ENCODE assay signal across 8 cellular contexts in the genomic region with DNA sequence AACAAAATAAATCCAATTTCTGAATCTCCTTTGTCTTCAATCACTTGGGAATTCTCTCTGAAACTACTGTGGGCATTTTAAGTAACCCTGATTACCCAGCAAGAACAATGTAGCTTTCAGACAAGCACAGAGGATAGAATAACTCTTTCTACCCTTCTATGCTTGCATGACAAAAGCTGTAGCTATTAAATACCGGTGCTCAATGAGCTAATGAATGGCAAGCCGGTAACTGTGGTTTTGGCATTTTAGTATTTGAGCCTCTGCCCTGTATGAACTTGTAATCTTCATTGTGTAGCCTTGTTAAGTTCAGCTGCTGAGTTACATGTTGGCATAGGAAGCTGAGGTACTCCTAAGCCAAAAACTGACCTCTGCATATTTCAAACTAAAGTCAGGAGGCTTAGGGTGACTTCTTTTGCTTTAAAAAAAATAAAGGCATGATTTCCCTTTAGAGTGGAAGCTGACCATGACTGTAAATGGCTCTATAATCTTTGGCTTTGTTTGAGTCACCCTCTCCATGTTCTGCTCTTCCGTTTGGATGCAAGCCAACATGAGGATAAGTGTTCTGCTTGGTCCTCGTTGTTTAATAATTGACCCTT.
A peak's percentile ranks its signal among the peaks of the same experiment; 100 is the strongest.
DNase-seq lines count a peak whose midpoint lies in the region; ATAC-seq, FAIRE-seq and TF ChIP-seq lines count a peak whose summit lies in the region.

No MANE protein-coding gene starts in this region.

- intact Hi-C loops in pancreas (cut with DNase I) (no loop called here), head of caudate nucleus (cut with DNase I) (no loop called here), posterior cingulate gyrus (cut with DNase I) (loop anchor here (2.0 kb wide), 1 partner anchor 48 kb away; no protein-coding TSS in a partner anchor)

- POLR2A ChIA-PET in H1 (lab: Charles Lee; ENCODE audit: partially characterized antibody) = interaction anchor here (0.8 to 1.0 kb wide), 2 partner anchors 10 to 22 kb away, joined by 3 read pairs; no protein-coding TSS in a partner anchor

- no peak overlapping the region for H3K9ac ChIP-seq in H1 (replicated peaks in 1 of 4; ENCODE audit: extremely low read depth in 1 of 4, low read depth in 3 of 4, low read length in 3 of 4)

- no peak overlapping the region for H3K4me3 ChIP-seq in H1 (ENCODE audit: extremely low read depth in 1 of 4, insufficient read depth in 2 of 4, low read depth in 3 of 4, low read length in 4 of 4)
- no peak overlapping the region for H3K4me3 ChIP-seq in pancreas

- H3K23ac ChIP-seq in H1 (ENCODE audit: insufficient read length) = no peak overlapping the region

- H2BK20ac ChIP-seq in H1 (ENCODE audit: low read length) = 0 out of 2 replicates have a peak overlapping the region, but pooled peaks have one; percentile 0

- H2BK120ac ChIP-seq in H1 (replicated peaks; ENCODE audit: low read depth, low read length) = no peak overlapping the region

- H3K23me2 ChIP-seq in H1 (ENCODE audit: low read depth, low read length) = no peaks in the 10 kb centered on the region; the same call in 1 of the 2 replicates

- H3K18ac ChIP-seq in H1 (ENCODE audit: extremely low read depth, low read length) = no peak overlapping the region

- 63% methylated on average over 4 of the region's 4 CpGs; no CpG with 5 or more reads in 1 of the 2 experiments for WGBS in H1 (ENCODE audit: extremely low coverage in 1 of 2, insufficient coverage in 1 of 2, insufficient read length in 1 of 2, insufficient replicate concordance in 2 of 2, low coverage in 1 of 2, low lambda C conversion rate in 2 of 2, missing lambda C conversion rate in 1 of 2), 2 experiments
- WGBS in pancreas, 2 donors = 8 to 9% methylated on average over 4 of the region's 4 CpGs

- no peak for TF ChIP-seq POLR2A in H1 (IDR thresholded peaks at IDR 0.05; ENCODE audit: control extremely low read depth in 1 of 2, low read depth in 2 of 2, low read length in 2 of 2)

- H3K27me3 ChIP-seq in H1 (replicated peaks in 1 of 4; ENCODE audit: control insufficient read depth in 3 of 4, extremely low read depth in 1 of 4, insufficient read depth in 3 of 4, low read length in 3 of 4) (no peaks in the 10 kb centered on the region), pancreas (no peaks in the 10 kb centered on the region)

- no peak overlapping the region for H2BK12ac ChIP-seq in H1 (ENCODE audit: low read depth, low read length)

- peak; percentile 89 for DNase-seq in EH (ENCODE audit: low read depth)
- DNase-seq in NCI-H69 (lab: John Stamatoyannopoulos, UW) = peak; percentile 79
- DNase-seq in H1 (ENCODE audit: low read depth in 1 of 2, low spot score in 2 of 2) = no peak
- DNase-seq in pancreas = peak in 2 of 6 donors; percentile 58 to 64
- DNase-seq in head of caudate nucleus = no peak
- DNase-seq in NCI-H526 treated with DMSO at 0.1 percent for 48 hours (lab: John Stamatoyannopoulos, UW) = no peak
- DNase-seq in cerebellum (ENCODE audit: low spot score) = no peak
- DNase-seq in posterior cingulate gyrus = no peak

- H3K56ac ChIP-seq in H1 (replicated peaks; ENCODE audit: insufficient read length, low read depth, low read length) = no peak overlapping the region

- TF ChIP-seq CTCF in H1 (IDR thresholded peaks at IDR 0.05; ENCODE audit: control extremely low read depth in 1 of 3, insufficient read depth in 1 of 3, low read depth in 1 of 3, low read length in 3 of 3) (no peak), pancreas (IDR thresholded peaks at IDR 0.05) (no peak)

- no peak overlapping the region for H2AFZ ChIP-seq in H1 (ENCODE audit: low read length)

- no peaks in the 10 kb centered on the region for H4K20me1 ChIP-seq in H1 (replicated peaks in 1 of 2; ENCODE audit: control insufficient read depth in 1 of 2, insufficient read depth in 2 of 2, low read length in 2 of 2)

- CTCF ChIA-PET in H1 (lab: Charles Lee; ENCODE audit: partially characterized antibody) = interaction anchor here (0.7 to 1.5 kb wide), 4 partner anchors 9 to 49 kb away, joined by 3 to 5 read pairs (median 4); no protein-coding TSS in a partner anchor

- ATAC-seq in pancreas = peak in 3 of 4 donors; percentile 2 to 55 (median 4)

- no peak for TF ChIP-seq EP300 in H1 (IDR thresholded peaks at IDR 0.05; ENCODE audit: borderline replicate concordance in 1 of 2, low read depth in 2 of 2, low read length in 2 of 2)

- FAIRE-seq in H1 (lab: Jason Lieb, UNC) (no peak), pancreas (lab: Jason Lieb, UNC) (no peak)

- no peak overlapping the region for H4K5ac ChIP-seq in H1 (ENCODE audit: insufficient read length, low read depth, low read length)

- H4K91ac ChIP-seq in H1 (replicated peaks; ENCODE audit: insufficient read length, low read length) = peak overlapping the region; percentile 51

- H3K4me2 ChIP-seq in H1 (ENCODE audit: insufficient read depth in 1 of 2, low read depth in 2 of 2, low read length in 2 of 2) = no peak overlapping the region

- peaks cover 0 to 8% (median 3%) of the 10 kb centered on the region in 4 experiments; a peak in 2 of 7 replicates for H3K4me1 ChIP-seq in H1 (replicated peaks in 1 of 4; ENCODE audit: control insufficient read depth in 3 of 4, insufficient read depth in 4 of 4, low read length in 3 of 4)
- peaks cover 45 to 60% (median 55%) of the 10 kb centered on the region in 3 donors for H3K4me1 ChIP-seq in pancreas

- no peaks in the 10 kb centered on the region for H3K79me1 ChIP-seq in H1 (ENCODE audit: low read depth, low read length)

- H3K27ac ChIP-seq in H1 (ENCODE audit: low read depth, low read length) (no peak overlapping the region), pancreas (peak overlapping the region; percentile 56 to 95 (median 89))

- no peaks in the 10 kb centered on the region for H3K79me2 ChIP-seq in H1 (ENCODE audit: control insufficient read depth in 1 of 2, insufficient read depth in 2 of 2, low read length in 2 of 2)

- TF ChIP-seq RAD21 in H1 (IDR thresholded peaks at IDR 0.05 in 1 of 2, conservative IDR thresholded peaks at IDR 0.05 in 1 of 2; ENCODE audit: low read depth in 2 of 2, low read length in 2 of 2) = no peak

- H2BK5ac ChIP-seq in H1 (ENCODE audit: low read depth, low read length) = no peak overlapping the region

- H3K9me3 ChIP-seq in H1 (ENCODE audit: insufficient read depth in 2 of 2, low read depth in 1 of 2, low read length in 1 of 2) (no peaks in the 10 kb centered on the region), pancreas (no peaks in the 10 kb centered on the region)

- H2AK5ac ChIP-seq in H1 (ENCODE audit: low read depth, low read length) = no peak overlapping the region

- no peaks in the 10 kb centered on the region; a peak in 1 of 8 replicates for H3K36me3 ChIP-seq in H1 (ENCODE audit: control insufficient read depth in 2 of 4, insufficient read depth in 4 of 4, low read length in 3 of 4)
- no peaks in the 10 kb centered on the region for H3K36me3 ChIP-seq in pancreas

- no peak overlapping the region for H2BK15ac ChIP-seq in H1 (ENCODE audit: low read length)

- H3K14ac ChIP-seq in H1 (ENCODE audit: insufficient read length) = no peak overlapping the region

- H4K8ac ChIP-seq in H1 (ENCODE audit: extremely low read depth, insufficient read depth, low read length) = no peak overlapping the region

- no peak overlapping the region for H3K4ac ChIP-seq in H1 (replicated peaks; ENCODE audit: insufficient read length, low read depth, low read length)

TF ChIP-seq in H1, 55 proteins besides CTCF, POLR2A, EP300 and RAD21:
- TF ChIP-seq NRF1 (IDR thresholded peaks at IDR 0.05; ENCODE audit: low read depth, low read length) (no peak), SIN3A (conservative IDR thresholded peaks at IDR 0.05 in 1 of 2, IDR thresholded peaks at IDR 0.05 in 1 of 2; ENCODE audit: low read depth in 1 of 2, low read length in 2 of 2) (no peak), JUN (IDR thresholded peaks at IDR 0.05; ENCODE audit: low read depth, low read length) (no peak), POLR2AphosphoS5 (IDR thresholded peaks at IDR 0.05; ENCODE audit: low read depth, low read length) (no peak), SIX5 (IDR thresholded peaks at IDR 0.05; ENCODE audit: low read depth, low read length) (no peak), SP2 (IDR thresholded peaks at IDR 0.05; ENCODE audit: low read length) (no peak)

Comparison
In these comparisons a context has a peak if more than half of its experiments do, and no peak if none do; other contexts are left out.
1. DNase-seq: peak in EH (single experiment) and NCI-H69 (single experiment); none in H1 (0 of 2), head of caudate nucleus (0 of 42), NCI-H526 treated with DMSO at 0.1 percent for 48 hours (single experiment), cerebellum (single experiment) and posterior cingulate gyrus (0 of 10).